Comparison of ENCODE assay signal across 17 cellular contexts in the genomic region with DNA sequence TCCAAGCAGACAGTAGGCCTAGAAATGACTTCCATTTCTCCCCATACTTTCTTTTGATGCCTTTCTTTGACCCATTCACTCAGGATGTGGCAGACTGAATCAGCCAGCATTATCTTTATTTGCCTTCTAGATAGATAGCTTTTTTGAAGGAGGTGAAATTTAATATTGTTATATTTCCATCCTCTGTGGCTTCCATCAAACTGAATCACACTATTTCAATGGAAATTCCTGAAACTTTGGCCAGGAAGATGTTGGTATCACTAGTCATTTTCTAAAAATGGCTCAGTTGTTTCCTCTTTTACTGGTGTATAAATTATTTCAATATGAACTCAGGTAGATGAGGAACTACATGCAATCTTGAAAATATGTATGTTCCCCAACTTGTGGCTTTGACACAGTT. TPM values are rescaled to one million over a fixed set of nuclear protein-coding genes. Genes with fewer than 3 reads are reported as not detected.
DNase-seq lines count a peak whose midpoint lies in the region; ATAC-seq, FAIRE-seq and TF ChIP-seq lines count a peak whose summit lies in the region.
"Had no signal": no experiment of that assay in that cellular context is flagged by ENCODE, and none has a peak within 500 bp of the region (broad histone marks: within the 10 kb centered on the region; RNA-seq: fewer than 3 reads in every experiment).

No MANE protein-coding gene starts in this region.

- H3K9ac ChIP-seq in GM23248, result no peak overlapping the region
- H3K9ac ChIP-seq: BLaER1 treated with 17β-estradiol and CSF1 and Interleukin-3, amounts not matched to agents 10 nM and 100 nM had no signal

- no peak overlapping the region for H3K4me2 ChIP-seq in GM23248 (ENCODE audit: unreplicated experiment)

- no peaks in the 10 kb centered on the region; the same call in 1 of the 2 replicates for H3F3A ChIP-seq in GM23248 (ENCODE audit: insufficient read depth)

- peak; percentile 54 for DNase-seq in GM23248
- peak; percentile 78 for DNase-seq in NCI-H226
- DNase-seq in bronchial epithelial cell (ENCODE audit: low read depth), result peak; percentile 32
- DNase-seq in suprapubic skin (ENCODE audit: low spot score in 2 of 2), result no peak
- no peak for DNase-seq in activated CD8-positive, alpha-beta memory T cell treated with anti-CD3 and anti-CD28 coated beads, Interleukin-2, amount 10 ng/mL, durations not matched to agents 7 days and 5 days
- DNase-seq: DMS 273 treated with DMSO at 0.1 percent for 48 hours, EL, H9, NCI-H1105, NCI-H1694 treated with DMSO at 0.1 percent for 48 hours, NCI-H446 treated with DMSO at 0.1 percent for 48 hours, NCI-H748 treated with DMSO at 0.1 percent for 48 hours, RPMI8226 had no signal

- no peak for ATAC-seq in GM19397 (IDR thresholded peaks at IDR 0.05; ENCODE audit: unreplicated experiment)
- no peak for ATAC-seq in activated CD8-positive, alpha-beta memory T cell treated with anti-CD3 and anti-CD28 coated beads, Interleukin-2, amount 10 ng/mL, durations not matched to agents 7 days and 5 days
- no peak for ATAC-seq in HG03039 (IDR thresholded peaks at IDR 0.05; ENCODE audit: unreplicated experiment)

- FAIRE-seq in bronchial epithelial cell (lab: Jason Lieb, UNC), result no peak
- FAIRE-seq: HTR-8/SVneo had no signal

- no peaks in the 10 kb centered on the region for H3K79me2 ChIP-seq in GM23248 (ENCODE audit: insufficient read depth)

- H3K9me3 Mint-ChIP-seq in activated CD8-positive, alpha-beta memory T cell treated with anti-CD3 and anti-CD28 coated beads, Interleukin-2, amount 10 ng/mL, durations not matched to agents 7 days and 5 days (ENCODE audit: low read depth), result no peaks in the 10 kb centered on the region

- no peaks in the 10 kb centered on the region for H3K4me1 Mint-ChIP-seq in activated CD8-positive, alpha-beta memory T cell treated with anti-CD3 and anti-CD28 coated beads, Interleukin-2, amount 10 ng/mL, durations not matched to agents 7 days and 5 days
- H3K4me1 Mint-ChIP-seq: H9 had no signal

- H3K4me3 ChIP-seq in GM23248 (no peak overlapping the region), bronchial epithelial cell (ENCODE audit: low read depth, low read length) (no peak overlapping the region), suprapubic skin (no peak overlapping the region)
- H3K4me3 ChIP-seq: BLaER1 treated with 17β-estradiol and CSF1 and Interleukin-3, amounts not matched to agents 10 nM and 100 nM had no signal

- H2AFZ ChIP-seq in GM23248, result 0 out of 2 replicates have a peak overlapping the region, but pooled peaks have one; percentile 19

- peaks cover 17% of the 10 kb centered on the region; the same call in 1 of the 2 replicates for H3K4me1 ChIP-seq in GM23248 (ENCODE audit: insufficient read depth)
- no peaks in the 10 kb centered on the region for H3K4me1 ChIP-seq in suprapubic skin

- H3K4me3 Mint-ChIP-seq in activated CD8-positive, alpha-beta memory T cell treated with anti-CD3 and anti-CD28 coated beads, Interleukin-2, amount 10 ng/mL, durations not matched to agents 7 days and 5 days, result no peak overlapping the region
- H3K4me3 Mint-ChIP-seq: H9 had no signal

- no peak overlapping the region for H3K27ac Mint-ChIP-seq in activated CD8-positive, alpha-beta memory T cell treated with anti-CD3 and anti-CD28 coated beads, Interleukin-2, amount 10 ng/mL, durations not matched to agents 7 days and 5 days
- H3K27ac Mint-ChIP-seq: H9 had no signal

- peaks cover 7% of the 10 kb centered on the region for H3K27me3 Mint-ChIP-seq in activated CD8-positive, alpha-beta memory T cell treated with anti-CD3 and anti-CD28 coated beads, Interleukin-2, amount 10 ng/mL, durations not matched to agents 7 days and 5 days

- in situ Hi-C loops in GM23248 (cut with MboI), result no loop called here

- H3K9me3 ChIP-seq in GM23248 (ENCODE audit: low read depth), result no peaks in the 10 kb centered on the region
- H3K9me3 ChIP-seq in suprapubic skin, result no peaks in the 10 kb centered on the region

- H3K27ac ChIP-seq in GM23248 (no peak overlapping the region; the same call in 1 of the 2 replicates), suprapubic skin (no peak overlapping the region)
- H3K27ac ChIP-seq: BLaER1 treated with 17β-estradiol and CSF1 and Interleukin-3, amounts not matched to agents 10 nM and 100 nM had no signal

- H3K36me3 ChIP-seq in GM23248 (ENCODE audit: low read depth) (no peaks in the 10 kb centered on the region), bronchial epithelial cell (ENCODE audit: control insufficient read depth, insufficient read depth, low read length) (no peaks in the 10 kb centered on the region), suprapubic skin (no peaks in the 10 kb centered on the region)
- H3K36me3 ChIP-seq: BLaER1 treated with 17β-estradiol and CSF1 and Interleukin-3, amounts not matched to agents 10 nM and 100 nM had no signal

- CTCF ChIA-PET in activated CD8-positive, alpha-beta memory T cell treated with anti-CD3 and anti-CD28 coated beads, Interleukin-2, amount 10 ng/mL, durations not matched to agents 7 days and 5 days (lab: Charles Lee), result no interaction called here

- H3K27me3 ChIP-seq in GM23248 (replicated peaks; ENCODE audit: insufficient read depth) (0 out of 2 replicates have a peak, but pooled peaks cover 4% of the 10 kb centered on the region), bronchial epithelial cell (ENCODE audit: control insufficient read depth, insufficient read depth, low read length) (no peaks in the 10 kb centered on the region), suprapubic skin (no peaks in the 10 kb centered on the region)
- H3K27me3 ChIP-seq: BLaER1 treated with 17β-estradiol and CSF1 and Interleukin-3, amounts not matched to agents 10 nM and 100 nM had no signal

- no peaks in the 10 kb centered on the region; the same call in 1 of the 2 replicates for H3K9me2 ChIP-seq in GM23248 (ENCODE audit: insufficient read depth)

- TF ChIP-seq POLR2A in suprapubic skin (IDR thresholded peaks at IDR 0.05), result no peak

- no peak for TF ChIP-seq EP300 in suprapubic skin (IDR thresholded peaks at IDR 0.05)

- H3K36me3 Mint-ChIP-seq in activated CD8-positive, alpha-beta memory T cell treated with anti-CD3 and anti-CD28 coated beads, Interleukin-2, amount 10 ng/mL, durations not matched to agents 7 days and 5 days, result no peaks in the 10 kb centered on the region

- no peak for TF ChIP-seq CTCF in bronchial epithelial cell (IDR thresholded peaks at IDR 0.05; ENCODE audit: insufficient read depth, low read length, severe bottlenecking)
- no peak for TF ChIP-seq CTCF in suprapubic skin (IDR thresholded peaks at IDR 0.05)

- no peaks in the 10 kb centered on the region for H4K20me1 ChIP-seq in GM23248 (ENCODE audit: insufficient read depth)
- H4K20me1 ChIP-seq: BLaER1 treated with 17β-estradiol and CSF1 and Interleukin-3, amounts not matched to agents 10 nM and 100 nM had no signal

RNA-seq across cellular contexts. Expression of a gene that starts 17.9 kb away (rescaled TPM):
- total RNA-seq in GM23248 (2014; rRNA removed; shearing (Covaris generic)), result 0.25 and 0.32 TPM in 2 replicates
- 0.48 and 0.66 TPM in 2 replicates for polyA plus RNA-seq in GM23248 (2016; fragmentation: Nextera tagmentation; extraction: Ambion mirVana)
- total RNA-seq in bronchial epithelial cell (not detected in 2 replicates), suprapubic skin (under 1 TPM in 2 of 4 donors, not detected in 2; 0.15 to 0.24 TPM)
- total RNA-seq in activated CD8-positive, alpha-beta memory T cell treated with anti-CD3 and anti-CD28 coated beads, Interleukin-2, amount 10 ng/mL, durations not matched to agents 7 days and 5 days, result not detected

Comparison
In these comparisons a context has a peak if more than half of its experiments do, and no peak if none do; other contexts are left out.
1. DNase-seq: peak in GM23248 (single experiment), NCI-H226 (single experiment) and bronchial epithelial cell (single experiment); none in suprapubic skin (0 of 2) and activated CD8-positive, alpha-beta memory T cell treated with anti-CD3 and anti-CD28 coated beads, Interleukin-2, amount 10 ng/mL, durations not matched to agents 7 days and 5 days (single experiment).